In the genomic region with DNA sequence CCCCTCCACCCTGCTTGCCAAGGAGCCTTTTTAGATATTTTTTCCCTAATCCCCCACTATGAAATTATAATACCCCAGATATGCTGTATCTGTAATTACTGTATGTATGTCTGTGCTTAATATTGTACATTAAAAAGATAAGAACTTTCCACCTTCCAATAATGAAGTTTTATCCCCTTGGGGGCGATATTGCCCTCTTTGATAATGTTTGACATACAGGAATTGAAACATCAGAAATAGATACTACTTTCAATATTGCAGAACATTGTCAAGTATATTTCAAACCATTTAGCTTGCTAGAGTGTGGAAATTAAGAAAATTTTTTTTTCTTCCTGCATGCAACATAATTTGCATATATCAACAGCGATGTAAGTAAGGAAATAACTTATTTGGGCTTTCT, we compare ENCODE assay signal across 8 cellular contexts. TPM values are rescaled to one million over a fixed set of nuclear protein-coding genes. Genes with fewer than 3 reads are reported as not detected.
A peak's percentile ranks its signal among the peaks of the same experiment; 100 is the strongest.
DNase-seq lines count a peak whose midpoint lies in the region; ATAC-seq lines count a peak whose summit lies in the region.

No MANE protein-coding gene starts in this region.

- DNase-seq in astrocyte of the hippocampus (ENCODE audit: low read depth, low spot score) = peak; percentile 29
- DNase-seq in renal cortical epithelial cell (ENCODE audit: low read depth) = peak; percentile 15
- no peak for DNase-seq in cerebellar nuclear complex (lab: John Stamatoyannopoulos, UW)
- no peak for DNase-seq in hypothalamus (lab: John Stamatoyannopoulos, UW)
- no peak for DNase-seq in activated CD4-positive, alpha-beta T cell treated with anti-CD3 and anti-CD28 coated beads for 1 hour
- no peak for DNase-seq in sciatic nerve (ENCODE audit: low spot score)

- intact Hi-C loops in sciatic nerve (cut with DNase I) = no loop called here

- peak; percentile 60 for ATAC-seq in GM19035 (IDR thresholded peaks at IDR 0.05; ENCODE audit: unreplicated experiment)
- ATAC-seq in HG03442 (IDR thresholded peaks at IDR 0.05; ENCODE audit: unreplicated experiment) = peak; percentile 47
- no peak for ATAC-seq in sciatic nerve

RNA-seq across cellular contexts. Expression of a gene that starts 58.9 kb away (rescaled TPM):
- 4.2 and 12.6 TPM in 2 replicates for total RNA-seq in renal cortical epithelial cell
- 28.6 TPM for total RNA-seq in sciatic nerve

Comparison
In these comparisons a context has a peak if more than half of its experiments do, and no peak if none do; other contexts are left out.
1. DNase-seq: peak in astrocyte of the hippocampus (single experiment) and renal cortical epithelial cell (single experiment); none in cerebellar nuclear complex (0 of 2), hypothalamus (0 of 51), activated CD4-positive, alpha-beta T cell treated with anti-CD3 and anti-CD28 coated beads for 1 hour (single experiment) and sciatic nerve (single experiment).